ENCODE assay signal across 19 cellular contexts in genomic region chr9:127947841-127948710, GRCh38. TPM values are rescaled to one million over a fixed set of nuclear protein-coding genes. Genes with fewer than 3 reads are reported as not detected.
DNase-seq lines count a peak whose midpoint lies in the region; ATAC-seq and TF ChIP-seq lines count a peak whose summit lies in the region.
"Had no signal": no experiment of that assay in that cellular context is flagged by ENCODE, and none has a peak within 500 bp of the region (broad histone marks: within the 10 kb centered on the region; RNA-seq: fewer than 3 reads in every experiment).

No MANE protein-coding gene starts in this region.

- no peak overlapping the region for H4K91ac ChIP-seq in H9 (ENCODE audit: insufficient read length, low read depth, low read length)

- H3K9me3 ChIP-seq in H9 (ENCODE audit: control insufficient read depth, low read depth, low read length), result no peaks in the 10 kb centered on the region
- H3K9me3 ChIP-seq in aorta (ENCODE audit: control insufficient read depth, low read length), result no peaks in the 10 kb centered on the region
- H3K9me3 ChIP-seq: heart right ventricle, left lung had no signal

- no peaks in the 10 kb centered on the region for H3K23me2 ChIP-seq in H9 (ENCODE audit: insufficient read length, low read depth, low read length, poor library complexity, severe bottlenecking)

- ATAC-seq in activated naive CD8-positive, alpha-beta T cell treated with anti-CD3 and anti-CD28 coated beads, Interleukin-2, amount 10 ng/mL, durations not matched to agents 7 days and 5 days (ENCODE audit: low read depth), result no peak
- ATAC-seq in naive thymus-derived CD8-positive, alpha-beta T cell, result no peak
- no peak for ATAC-seq in aorta (ENCODE audit: low FRiP score)
- ATAC-seq in GM21576 (IDR thresholded peaks at IDR 0.05; ENCODE audit: unreplicated experiment), result no peak
- ATAC-seq: heart right ventricle, left lung had no signal

- no peak for TF ChIP-seq POLR2A in erythroblast (IDR thresholded peaks at IDR 0.05; ENCODE audit: low read length)

- H3K36me3 Mint-ChIP-seq in H9 (ENCODE audit: insufficient read depth in 1 of 3, low read depth in 3 of 3), result peaks cover 9 to 43% (median 31%) of the 10 kb centered on the region in 3 experiments
- H3K36me3 Mint-ChIP-seq in activated naive CD8-positive, alpha-beta T cell treated with anti-CD3 and anti-CD28 coated beads, Interleukin-2, amount 10 ng/mL, durations not matched to agents 7 days and 5 days, result peaks cover 17% of the 10 kb centered on the region
- H3K36me3 Mint-ChIP-seq in naive thymus-derived CD8-positive, alpha-beta T cell, result peaks cover 0 to 89% (median 15%) of the 10 kb centered on the region in 3 donors

- POLR2A ChIA-PET in activated naive CD8-positive, alpha-beta T cell treated with anti-CD3 and anti-CD28 coated beads, Interleukin-2, amount 10 ng/mL, durations not matched to agents 7 days and 5 days (lab: Charles Lee), result interaction anchor here (1.7 kb wide), 1 partner anchor 82 kb away, joined by 7 read pairs; no protein-coding TSS in a partner anchor
- POLR2A ChIA-PET in naive thymus-derived CD8-positive, alpha-beta T cell (lab: Charles Lee), result interaction anchor here (0.7 to 67.4 kb wide), 6 partner anchors 11 to 159 kb away, joined by 3 to 2190 read pairs (median 4); partner anchors contain the start of genes DPM2 and EEIG1

- H2BK5ac ChIP-seq in H9 (ENCODE audit: insufficient read length, low read length), result no peak overlapping the region

- H3K4me3 Mint-ChIP-seq in H9, result no peak overlapping the region; a peak in 1 of 5 replicates
- no peak overlapping the region for H3K4me3 Mint-ChIP-seq in activated naive CD8-positive, alpha-beta T cell treated with anti-CD3 and anti-CD28 coated beads, Interleukin-2, amount 10 ng/mL, durations not matched to agents 7 days and 5 days
- peak overlapping the region in 5 of 10 donors; percentile 36 to 50 (median 42) for H3K4me3 Mint-ChIP-seq in naive thymus-derived CD8-positive, alpha-beta T cell
- H3K4me3 Mint-ChIP-seq: nephron had no signal

- intact Hi-C loops in aorta (cut with DNase I), result no loop called here

- no peak overlapping the region for H3K4me3 ChIP-seq in aorta (ENCODE audit: low read length in 2 of 2)
- H3K4me3 ChIP-seq: heart right ventricle, left lung had no signal

- no peak overlapping the region for H3K56ac ChIP-seq in H9 (ENCODE audit: insufficient read length, low read depth, low read length)

- no CpG with 5 or more reads among the region's 17 CpGs for WGBS in H9 (ENCODE audit: extremely low coverage, insufficient read length, low lambda C conversion rate)
- 82% methylated on average over 17 of the region's 17 CpGs for WGBS in aorta, 2 donors

- no peak overlapping the region for H2BK20ac ChIP-seq in H9 (ENCODE audit: low read depth, low read length, poor library complexity, severe bottlenecking)

- no peak overlapping the region for H2AK5ac ChIP-seq in H9 (ENCODE audit: insufficient read length, low read length)

- peak overlapping the region; percentile 13 to 79 (median 62); a peak in 4 of 7 replicates for H3K27ac Mint-ChIP-seq in H9
- peak overlapping the region; percentile 68 for H3K27ac Mint-ChIP-seq in activated naive CD8-positive, alpha-beta T cell treated with anti-CD3 and anti-CD28 coated beads, Interleukin-2, amount 10 ng/mL, durations not matched to agents 7 days and 5 days
- H3K27ac Mint-ChIP-seq in naive thymus-derived CD8-positive, alpha-beta T cell, result peak overlapping the region; percentile 77 to 98 (median 94)

- H3K79me2 ChIP-seq in H9 (ENCODE audit: insufficient read depth, low read length), result no peaks in the 10 kb centered on the region

- H3K18ac ChIP-seq in H9 (ENCODE audit: insufficient read length, low read depth, low read length), result no peak overlapping the region

- no peak overlapping the region for H2BK12ac ChIP-seq in H9 (ENCODE audit: insufficient read length, low read depth, low read length)

- DNase-seq in NCI-H526 (lab: John Stamatoyannopoulos, UW), result peak; percentile 12 to 32
- no peak for DNase-seq in NCI-H526 treated with DMSO at 0.1 percent for 48 hours (lab: John Stamatoyannopoulos, UW)
- no peak for DNase-seq in H9
- DNase-seq in activated naive CD8-positive, alpha-beta T cell treated with anti-CD3 and anti-CD28 coated beads, Interleukin-2, amount 10 ng/mL, durations not matched to agents 7 days and 5 days, result no peak
- DNase-seq in naive thymus-derived CD8-positive, alpha-beta T cell, result no peak
- DNase-seq in aorta, result no peak
- no peak for DNase-seq in erythroblast (lab: John Stamatoyannopoulos, UW)
- DNase-seq: activated CD4-positive, CD25-positive, alpha-beta regulatory T cell treated with anti-CD3 and anti-CD28 coated beads, Interleukin-2, amount 50 U/mL, for 72 hours; GDM1; NCI-H146; NCI-H510A treated with DMSO at 0.1 percent for 48 hours; retina; stimulated activated CD4-positive, alpha-beta T cell treated with anti-CD3 and anti-CD28 coated beads, Interleukin-2, amount 100 ng/mL, for 48 hours; SW 1271 had no signal

- no peak overlapping the region for H3K23ac ChIP-seq in H9 (ENCODE audit: insufficient read length, low read depth, low read length)

- no peak overlapping the region for H2AFZ ChIP-seq in H9 (ENCODE audit: low read length)

- H3K9ac ChIP-seq in H9 (ENCODE audit: extremely low read depth, insufficient read length, low read length), result no peak overlapping the region

- TF ChIP-seq CTCF in H9 (conservative IDR thresholded peaks at IDR 0.05), result no peak

- no peak overlapping the region for H2BK120ac ChIP-seq in H9 (ENCODE audit: low read depth, low read length, poor library complexity, severe bottlenecking)

- no peaks in the 10 kb centered on the region for H3K9me3 Mint-ChIP-seq in H9
- H3K9me3 Mint-ChIP-seq in activated naive CD8-positive, alpha-beta T cell treated with anti-CD3 and anti-CD28 coated beads, Interleukin-2, amount 10 ng/mL, durations not matched to agents 7 days and 5 days, result no peaks in the 10 kb centered on the region
- H3K9me3 Mint-ChIP-seq in naive thymus-derived CD8-positive, alpha-beta T cell, result no peaks in the 10 kb centered on the region
- H3K9me3 Mint-ChIP-seq: nephron had no signal

- H3K4me2 ChIP-seq in H9 (ENCODE audit: insufficient read depth, insufficient read length, low read length), result no peak overlapping the region

- H2BK15ac ChIP-seq in H9 (ENCODE audit: low read depth, low read length), result no peak overlapping the region

- H4K5ac ChIP-seq in H9 (ENCODE audit: insufficient read length, low read depth, low read length), result no peak overlapping the region

- H4K8ac ChIP-seq in H9 (replicated peaks; ENCODE audit: insufficient read length, low read depth, low read length), result no peak overlapping the region

- H3K27me3 ChIP-seq in H9 (ENCODE audit: insufficient read depth, low read length) (no peaks in the 10 kb centered on the region), aorta (ENCODE audit: control insufficient read depth in 1 of 2, insufficient read depth in 2 of 2, low read length in 1 of 2) (no peaks in the 10 kb centered on the region)
- H3K27me3 ChIP-seq: heart right ventricle, left lung had no signal

- H3K36me3 ChIP-seq in aorta (ENCODE audit: control insufficient read depth in 1 of 2, insufficient read depth in 2 of 2, low read length in 1 of 2), result peaks cover 0 to 2% of the 10 kb centered on the region in 2 donors

- no peaks in the 10 kb centered on the region for H3K27me3 Mint-ChIP-seq in H9 (ENCODE audit: low read depth)
- H3K27me3 Mint-ChIP-seq in activated naive CD8-positive, alpha-beta T cell treated with anti-CD3 and anti-CD28 coated beads, Interleukin-2, amount 10 ng/mL, durations not matched to agents 7 days and 5 days, result no peaks in the 10 kb centered on the region
- H3K27me3 Mint-ChIP-seq in naive thymus-derived CD8-positive, alpha-beta T cell, result no peaks in the 10 kb centered on the region

- H3T11ph ChIP-seq in H9 (ENCODE audit: low read length), result no peak overlapping the region

- H3K4ac ChIP-seq in H9 (ENCODE audit: low read depth, low read length), result no peak overlapping the region

- no peak overlapping the region for H3K14ac ChIP-seq in H9 (ENCODE audit: insufficient read depth, low read length)

- H3K4me1 Mint-ChIP-seq in H9, result peaks cover 6 to 16% of the 10 kb centered on the region in 2 experiments
- H3K4me1 Mint-ChIP-seq in activated naive CD8-positive, alpha-beta T cell treated with anti-CD3 and anti-CD28 coated beads, Interleukin-2, amount 10 ng/mL, durations not matched to agents 7 days and 5 days, result peaks cover 36% of the 10 kb centered on the region
- H3K4me1 Mint-ChIP-seq in naive thymus-derived CD8-positive, alpha-beta T cell, result peaks cover 29 to 84% (median 66%) of the 10 kb centered on the region in 4 donors

- H3K79me1 ChIP-seq in H9 (ENCODE audit: insufficient read depth, low read depth, low read length, poor library complexity, severe bottlenecking), result no peaks in the 10 kb centered on the region

- H3K27ac ChIP-seq in H9 (ENCODE audit: insufficient read length, low read depth, low read length), result no peak overlapping the region
- no peak overlapping the region for H3K27ac ChIP-seq in aorta (ENCODE audit: low read depth in 1 of 2, low read length in 2 of 2)
- H3K27ac ChIP-seq: 22Rv1, left lung had no signal

- H3K4me1 ChIP-seq in H9 (ENCODE audit: insufficient read depth, low read length) (no peaks in the 10 kb centered on the region), aorta (ENCODE audit: control insufficient read depth in 1 of 2, insufficient read depth in 2 of 2, low read length in 2 of 2) (no peaks in the 10 kb centered on the region)

- no peaks in the 10 kb centered on the region for H4K20me1 ChIP-seq in H9 (ENCODE audit: control insufficient read depth, insufficient read depth, insufficient read length)

RNA-seq across cellular contexts. Expression of gene DPM2, which starts 10.4 kb away (rescaled TPM):
- total RNA-seq in H9 (2021) (44.7 and 46.1 TPM in 2 replicates), aorta (10 to 100 TPM; 20.0 to 26.3 TPM)
- 10 to 100 TPM; 49.2 to 54.2 TPM for total RNA-seq in activated naive CD8-positive, alpha-beta T cell treated with anti-CD3 and anti-CD28 coated beads, Interleukin-2, amount 10 ng/mL, durations not matched to agents 7 days and 5 days
- 10 to 100 TPM; 71.1 to 74.6 TPM for total RNA-seq in naive thymus-derived CD8-positive, alpha-beta T cell
- polyA plus RNA-seq in naive thymus-derived CD8-positive, alpha-beta T cell, result 10 to 100 TPM; 28.5 to 34.7 (median 34.2) TPM
- 10 to 100 TPM; 18.2 to 22.7 TPM for polyA plus RNA-seq in aorta

RNA-seq across cellular contexts. Expression of gene PIP5KL1, which starts 17.5 kb away (rescaled TPM):
- 9.0 and 11.6 TPM in 2 replicates for total RNA-seq in H9 (2021)
- total RNA-seq in activated naive CD8-positive, alpha-beta T cell treated with anti-CD3 and anti-CD28 coated beads, Interleukin-2, amount 10 ng/mL, durations not matched to agents 7 days and 5 days, result 1 to 10 TPM; 1.5 to 1.9 TPM
- 1 to 10 TPM; 1.8 to 2.0 TPM for total RNA-seq in naive thymus-derived CD8-positive, alpha-beta T cell
- polyA plus RNA-seq in naive thymus-derived CD8-positive, alpha-beta T cell, result under 1 TPM in 2 of 3 donors, not detected in 1; 0.28 to 0.46 TPM
- 1 to 10 TPM; 3.0 TPM for total RNA-seq in aorta
- 1 to 10 TPM; 1.4 to 4.5 TPM for polyA plus RNA-seq in aorta

RNA-seq across cellular contexts. Expression of gene ST6GALNAC4, which starts 31.2 kb away (rescaled TPM):
- total RNA-seq in H9 (2021) (15.4 and 16.5 TPM in 2 replicates), aorta (10 to 100 TPM; 34.9 to 46.5 TPM)
- 10 to 100 TPM; 51.1 to 59.5 TPM for total RNA-seq in activated naive CD8-positive, alpha-beta T cell treated with anti-CD3 and anti-CD28 coated beads, Interleukin-2, amount 10 ng/mL, durations not matched to agents 7 days and 5 days
- 10 to 100 TPM; 47.0 to 47.5 TPM for total RNA-seq in naive thymus-derived CD8-positive, alpha-beta T cell
- polyA plus RNA-seq in naive thymus-derived CD8-positive, alpha-beta T cell, result 10 to 100 TPM; 19.8 to 34.4 (median 22.1) TPM
- polyA plus RNA-seq in aorta, result 10 to 100 TPM; 17.7 to 25.5 TPM

RNA-seq across cellular contexts. Expression of gene EEIG1, which starts 32.7 kb away (rescaled TPM):
- 52.3 and 59.5 TPM in 2 replicates for total RNA-seq in H9 (2021)
- total RNA-seq in activated naive CD8-positive, alpha-beta T cell treated with anti-CD3 and anti-CD28 coated beads, Interleukin-2, amount 10 ng/mL, durations not matched to agents 7 days and 5 days, result 100 to 1,000 TPM; 329 to 366 TPM
- 100 to 1,000 TPM; 564 to 631 TPM for total RNA-seq in naive thymus-derived CD8-positive, alpha-beta T cell
- polyA plus RNA-seq in naive thymus-derived CD8-positive, alpha-beta T cell, result 100 to 1,000 TPM; 134 to 318 (median 149) TPM
- total RNA-seq in aorta, result 10 to 100 TPM; 41.4 to 63.1 TPM
- 10 to 100 TPM in 1 of 2 donors, 1 to 10 TPM in 1; 7.9 to 22.0 TPM for polyA plus RNA-seq in aorta

RNA-seq across cellular contexts. Expression of gene ST6GALNAC6, which starts 48.7 kb away (rescaled TPM):
- total RNA-seq in H9 (2021), result 29.8 and 30.2 TPM in 2 replicates
- total RNA-seq in activated naive CD8-positive, alpha-beta T cell treated with anti-CD3 and anti-CD28 coated beads, Interleukin-2, amount 10 ng/mL, durations not matched to agents 7 days and 5 days, result 100 to 1,000 TPM; 105 to 112 TPM
- 100 to 1,000 TPM; 102 to 110 TPM for total RNA-seq in naive thymus-derived CD8-positive, alpha-beta T cell
- polyA plus RNA-seq in naive thymus-derived CD8-positive, alpha-beta T cell, result 10 to 100 TPM; 29.8 to 42.8 (median 30.3) TPM
- 100 to 1,000 TPM; 103 to 125 TPM for total RNA-seq in aorta
- polyA plus RNA-seq in aorta, result 100 to 1,000 TPM; 125 to 176 TPM

Comparison
In these comparisons a context has a peak if more than half of its experiments do, and no peak if none do; other contexts are left out.
1. DNase-seq: peak in NCI-H526 (2 of 2); none in NCI-H526 treated with DMSO at 0.1 percent for 48 hours (single experiment), H9 (single experiment), activated naive CD8-positive, alpha-beta T cell treated with anti-CD3 and anti-CD28 coated beads, Interleukin-2, amount 10 ng/mL, durations not matched to agents 7 days and 5 days (single experiment), naive thymus-derived CD8-positive, alpha-beta T cell (0 of 10), aorta (0 of 2) and erythroblast (0 of 2).
2. Peak in every context shown above with its lines, with median percentiles within 50 percentile points of each other: H3K27ac Mint-ChIP-seq.